11 cellular contexts compared by ENCODE assay signal in genomic region chr19:47310819-47311218, GRCh38. TPM values are rescaled to one million over a fixed set of nuclear protein-coding genes. Genes with fewer than 3 reads are reported as not detected.
DNase-seq lines count a peak whose midpoint lies in the region; TF ChIP-seq lines count a peak whose summit lies in the region.
"Had no signal": no experiment of that assay in that cellular context is flagged by ENCODE, and none has a peak within 500 bp of the region (broad histone marks: within the 10 kb centered on the region; RNA-seq: fewer than 3 reads in every experiment).

No MANE protein-coding gene starts in this region.

- WGBS in hepatocyte (ENCODE audit: low lambda C conversion rate, missing lambda C conversion rate): 59% methylated on average over 5 of the region's 5 CpGs
- 11 to 33% methylated on average over 5 of the region's 5 CpGs for WGBS in sigmoid colon, 2 donors

- H3K79me2 ChIP-seq in hepatocyte: no peaks in the 10 kb centered on the region

- H3K9ac ChIP-seq in BLaER1 treated with 17β-estradiol and CSF1 and Interleukin-3, amounts not matched to agents 10 nM and 100 nM: peak overlapping the region in 3 of 11 experiments; percentile 72 to 88 (median 87); a peak in 6 of 22 replicates
- H3K9ac ChIP-seq: KMS-11 had no signal

- peaks cover 0 to 12% (median 0%) of the 10 kb centered on the region in 11 experiments; a peak in 5 of 22 replicates for H4K20me1 ChIP-seq in BLaER1 treated with 17β-estradiol and CSF1 and Interleukin-3, amounts not matched to agents 10 nM and 100 nM
- no peaks in the 10 kb centered on the region for H4K20me1 ChIP-seq in hepatocyte (ENCODE audit: insufficient read depth, poor library complexity, severe bottlenecking)

- peak overlapping the region in 9 of 11 experiments; percentile 25 to 95 (median 76); a peak in 16 of 22 replicates for H3K4me2 ChIP-seq in BLaER1 treated with 17β-estradiol and CSF1 and Interleukin-3, amounts not matched to agents 10 nM and 100 nM
- H3K4me2 ChIP-seq in hepatocyte: no peak overlapping the region
- H3K4me2 ChIP-seq: KMS-11 had no signal

- H3K9me3 ChIP-seq in BLaER1 treated with 17β-estradiol and CSF1 and Interleukin-3, amounts not matched to agents 10 nM and 100 nM (replicated peaks in 1 of 11): peaks cover 0 to 31% (median 0%) of the 10 kb centered on the region in 11 experiments; a peak in 7 of 22 replicates
- H3K9me3 ChIP-seq in hepatocyte (ENCODE audit: low read depth): no peaks in the 10 kb centered on the region
- H3K9me3 ChIP-seq in sigmoid colon: no peaks in the 10 kb centered on the region

- intact Hi-C loops in sigmoid colon (cut with DNase I): no loop called here

- no peak for TF ChIP-seq CTCF in hepatocyte (IDR thresholded peaks at IDR 0.05; ENCODE audit: poor library complexity)
- TF ChIP-seq CTCF in sigmoid colon (IDR thresholded peaks at IDR 0.05): no peak
- TF ChIP-seq CTCF in brain microvascular endothelial cell (IDR thresholded peaks at IDR 0.05; ENCODE audit: low read depth, low read length, missing control alignments): no peak

- DNase-seq in M059J (ENCODE audit: low read depth): peak; percentile 27
- peak; percentile 24 for DNase-seq in SHP77 treated with DMSO at 0.1 percent for 48 hours (lab: John Stamatoyannopoulos, UW)
- peak; percentile 23 for DNase-seq in hepatocyte (ENCODE audit: low spot score)
- no peak for DNase-seq in sigmoid colon
- no peak for DNase-seq in activated gamma-delta T cell treated with Interleukin-2 at 50 U/mL for 16 hours
- no peak for DNase-seq in brain microvascular endothelial cell
- no peak for DNase-seq in GM19240 (ENCODE audit: insufficient read length, low spot score)
- DNase-seq: activated naive CD4-positive, alpha-beta T cell; CD8-positive, alpha-beta memory T cell had no signal

- peaks cover 0 to 84% (median 65%) of the 10 kb centered on the region in 11 experiments; a peak in 19 of 22 replicates for H3K27me3 ChIP-seq in BLaER1 treated with 17β-estradiol and CSF1 and Interleukin-3, amounts not matched to agents 10 nM and 100 nM
- H3K27me3 ChIP-seq in hepatocyte: no peaks in the 10 kb centered on the region
- peaks cover 0 to 14% (median 7%) of the 10 kb centered on the region in 3 donors for H3K27me3 ChIP-seq in sigmoid colon
- H3K27me3 ChIP-seq in brain microvascular endothelial cell (replicated peaks): no peaks in the 10 kb centered on the region

- peaks cover 0 to 45% (median 0%) of the 10 kb centered on the region in 11 experiments; a peak in 6 of 22 replicates for H3K36me3 ChIP-seq in BLaER1 treated with 17β-estradiol and CSF1 and Interleukin-3, amounts not matched to agents 10 nM and 100 nM
- H3K36me3 ChIP-seq in hepatocyte (replicated peaks; ENCODE audit: insufficient read depth, low read depth) (no peaks in the 10 kb centered on the region), sigmoid colon (no peaks in the 10 kb centered on the region), brain microvascular endothelial cell (replicated peaks) (no peaks in the 10 kb centered on the region)

- no peaks in the 10 kb centered on the region for H3K9me2 ChIP-seq in hepatocyte (replicated peaks; ENCODE audit: insufficient read depth)

- peak overlapping the region in 3 of 11 experiments; percentile 56 to 78 (median 69); a peak in 5 of 22 replicates for H3K27ac ChIP-seq in BLaER1 treated with 17β-estradiol and CSF1 and Interleukin-3, amounts not matched to agents 10 nM and 100 nM
- H3K27ac ChIP-seq in hepatocyte (no peak overlapping the region), sigmoid colon (peak overlapping the region in 2 of 4 donors; percentile 43 to 45), brain microvascular endothelial cell (no peak overlapping the region)
- H3K27ac ChIP-seq: KMS-11 had no signal

- no peak overlapping the region for H2AFZ ChIP-seq in hepatocyte

- in situ Hi-C loops in brain microvascular endothelial cell (cut with HindIII; ENCODE audit: low pct_ligation_motif_present, low sequenced_read_pairs): no loop called here

- TF ChIP-seq POLR2A in sigmoid colon (IDR thresholded peaks at IDR 0.05): no peak

- TF ChIP-seq EP300 in sigmoid colon (IDR thresholded peaks at IDR 0.05): no peak

- peak overlapping the region in 4 of 10 experiments; percentile 60 to 75 (median 70); a peak in 9 of 20 replicates for H3K4me3 ChIP-seq in BLaER1 treated with 17β-estradiol and CSF1 and Interleukin-3, amounts not matched to agents 10 nM and 100 nM
- H3K4me3 ChIP-seq in hepatocyte: no peak overlapping the region
- peak overlapping the region in 2 of 4 donors; percentile 26 to 32 for H3K4me3 ChIP-seq in sigmoid colon
- no peak overlapping the region for H3K4me3 ChIP-seq in brain microvascular endothelial cell (ENCODE audit: low read depth, low read length)

- peaks cover 20 to 80% (median 44%) of the 10 kb centered on the region in 10 experiments for H3K4me1 ChIP-seq in BLaER1 treated with 17β-estradiol and CSF1 and Interleukin-3, amounts not matched to agents 10 nM and 100 nM
- no peaks in the 10 kb centered on the region for H3K4me1 ChIP-seq in hepatocyte (ENCODE audit: insufficient read depth)
- no peaks in the 10 kb centered on the region for H3K4me1 ChIP-seq in sigmoid colon

RNA-seq across cellular contexts. Expression of gene C5AR1, which starts 1.2 kb away (rescaled TPM):
- total RNA-seq in M059J (2014; rRNA removed; shearing (Covaris generic)): 0.05 TPM in 1 of 2 replicates, not detected in the other
- total RNA-seq in hepatocyte: 0.43 and 0.96 TPM in 2 replicates
- 0.99 and 3.2 TPM in 2 replicates for polyA plus RNA-seq in hepatocyte
- 10 to 100 TPM in 2 of 4 donors, 1 to 10 TPM in 2; 6.9 to 19.4 (median 8.9) TPM for total RNA-seq in sigmoid colon
- polyA plus RNA-seq in sigmoid colon: 10 to 100 TPM in 1 of 3 donors, 1 to 10 TPM in 2; 5.4 to 10.6 (median 6.7) TPM
- polyA plus RNA-seq: CD8-positive, alpha-beta memory T cell had no signal

RNA-seq across cellular contexts. Expression of gene C5AR2, which starts 21.2 kb away (rescaled TPM):
- total RNA-seq in M059J (2014; rRNA removed; shearing (Covaris generic)): 0.39 and 0.91 TPM in 2 replicates
- 0.53 TPM in 1 of 2 replicates, not detected in the other for total RNA-seq in hepatocyte
- polyA plus RNA-seq in hepatocyte: 0.24 TPM in 1 of 2 replicates, not detected in the other
- 1 to 10 TPM; 1.1 to 2.7 (median 1.6) TPM for total RNA-seq in sigmoid colon
- polyA plus RNA-seq in sigmoid colon: 1 to 10 TPM in 1 of 3 donors, under 1 TPM in 2; 0.60 to 1.4 (median 0.69) TPM

RNA-seq across cellular contexts. Expression of gene INAFM1, which starts 36.1 kb away (rescaled TPM):
- 1.9 and 6.0 TPM in 2 replicates for total RNA-seq in M059J (2014; rRNA removed; shearing (Covaris generic))
- 1.7 and 1.9 TPM in 2 replicates for total RNA-seq in hepatocyte
- 11.9 and 13.8 TPM in 2 replicates for polyA plus RNA-seq in hepatocyte
- total RNA-seq in sigmoid colon: 10 to 100 TPM in 3 of 4 donors, 1 to 10 TPM in 1; 8.6 to 16.3 (median 14.8) TPM
- polyA plus RNA-seq in sigmoid colon: 10 to 100 TPM in 1 of 3 donors, 1 to 10 TPM in 2; 3.0 to 10.7 (median 7.8) TPM

RNA-seq across cellular contexts. Expression of gene DHX34, which starts 38.3 kb away (rescaled TPM):
- 10.8 and 16.2 TPM in 2 replicates for total RNA-seq in M059J (2014; rRNA removed; shearing (Covaris generic))
- total RNA-seq in hepatocyte: 9.3 and 10.7 TPM in 2 replicates
- polyA plus RNA-seq in hepatocyte: 17.6 and 18.2 TPM in 2 replicates
- total RNA-seq in sigmoid colon: 10 to 100 TPM in 2 of 4 donors, 1 to 10 TPM in 2; 8.6 to 11.9 (median 9.6) TPM
- polyA plus RNA-seq in sigmoid colon: 10 to 100 TPM in 1 of 3 donors, 1 to 10 TPM in 2; 3.0 to 12.7 (median 3.7) TPM

RNA-seq across cellular contexts. Expression of gene CCDC9, which starts 54.5 kb away (rescaled TPM):
- total RNA-seq in M059J (2014; rRNA removed; shearing (Covaris generic)): 2.1 and 6.0 TPM in 2 replicates
- 5.2 and 7.9 TPM in 2 replicates for total RNA-seq in hepatocyte
- 13.0 and 19.6 TPM in 2 replicates for polyA plus RNA-seq in hepatocyte
- total RNA-seq in sigmoid colon: 10 to 100 TPM; 13.2 to 33.1 (median 20.9) TPM
- 10 to 100 TPM; 16.2 to 42.8 (median 18.7) TPM for polyA plus RNA-seq in sigmoid colon

Comparison
In these comparisons a context has a peak if more than half of its experiments do, and no peak if none do; other contexts are left out.
1. DNase-seq: peak in M059J (single experiment), SHP77 treated with DMSO at 0.1 percent for 48 hours (single experiment) and hepatocyte (single experiment); none in sigmoid colon (single experiment), activated gamma-delta T cell treated with Interleukin-2 at 50 U/mL for 16 hours (single experiment), brain microvascular endothelial cell (single experiment) and GM19240 (single experiment).